Comparison of ENCODE assay signal across 12 cellular contexts in the genomic region with DNA sequence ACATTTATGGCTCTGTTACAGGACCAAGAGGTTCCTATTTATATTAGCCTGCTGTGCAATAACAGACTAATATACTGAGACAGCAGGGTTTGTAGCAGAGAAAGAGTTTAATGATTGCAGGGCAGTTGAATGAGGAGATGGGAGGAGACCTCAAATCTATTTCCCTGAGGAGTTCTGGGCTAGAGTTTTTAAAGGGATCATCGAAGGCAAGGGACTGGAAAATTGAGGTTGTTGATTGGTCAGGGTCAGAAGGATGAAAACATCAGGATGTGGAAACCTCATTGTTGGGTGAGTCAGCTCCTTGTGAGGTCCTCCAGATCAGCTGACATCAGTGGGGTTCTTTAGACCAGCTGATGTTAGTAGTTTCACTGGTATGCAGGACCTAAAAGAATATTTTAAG.
DNase-seq lines count a peak whose midpoint lies in the region; ATAC-seq and TF ChIP-seq lines count a peak whose summit lies in the region.
"Had no signal": no experiment of that assay in that cellular context is flagged by ENCODE, and none has a peak within 500 bp of the region (broad histone marks: within the 10 kb centered on the region; RNA-seq: fewer than 3 reads in every experiment).

No MANE protein-coding gene starts in this region.

- no peaks in the 10 kb centered on the region for H3K27me3 ChIP-seq in SJCRH30
- H3K27me3 ChIP-seq: gastrocnemius medialis had no signal

- H3K27ac ChIP-seq in SJCRH30: no peak overlapping the region
- H3K27ac ChIP-seq: gastrocnemius medialis had no signal

- H3K36me3 ChIP-seq in SJCRH30: no peaks in the 10 kb centered on the region
- H3K36me3 ChIP-seq: gastrocnemius medialis had no signal

- H3K9me3 ChIP-seq in SJCRH30 (replicated peaks): peaks cover 9% of the 10 kb centered on the region; the same call in 1 of the 2 replicates
- H3K9me3 ChIP-seq: gastrocnemius medialis had no signal

- H3K4me1 ChIP-seq in SJCRH30: peaks cover 5% of the 10 kb centered on the region; the same call in 1 of the 2 replicates
- H3K4me1 ChIP-seq: gastrocnemius medialis had no signal

- DNase-seq in GM04504 (ENCODE audit: low read depth) (peak; percentile 49), SJCRH30 (peak; percentile 15 to 34), fibroblast of mammary gland (ENCODE audit: low read depth) (peak; percentile 94), skeletal muscle cell (ENCODE audit: low read depth) (peak; percentile 92), T-helper 1 cell (no peak), GM10266 (ENCODE audit: extremely low spot score) (no peak)
- DNase-seq: activated naive CD4-positive, alpha-beta T cell treated with anti-CD3 and anti-CD28 coated beads, Interleukin-2, amount 10 ng/mL, durations not matched to agents 7 days and 5 days; gastrocnemius medialis; natural killer cell; substantia nigra had no signal

- H3K4me3 ChIP-seq in SJCRH30: no peak overlapping the region
- no peak overlapping the region for H3K4me3 ChIP-seq in fibroblast of mammary gland (ENCODE audit: control insufficient read depth, low read depth, low read length)
- no peak overlapping the region for H3K4me3 ChIP-seq in skeletal muscle cell (ENCODE audit: low read depth, low read length)
- H3K4me3 ChIP-seq: gastrocnemius medialis had no signal

- no peak for TF ChIP-seq CTCF in fibroblast of mammary gland (conservative IDR thresholded peaks at IDR 0.05; ENCODE audit: control insufficient read depth, insufficient read depth, low read depth, low read length)
- no peak for TF ChIP-seq CTCF in GM10266 (IDR thresholded peaks at IDR 0.05; ENCODE audit: control insufficient read depth, insufficient read depth, low read depth, missing control alignments)

- no peak for ATAC-seq in HG02759 (IDR thresholded peaks at IDR 0.05; ENCODE audit: unreplicated experiment)
- ATAC-seq: gastrocnemius medialis, natural killer cell, sciatic nerve had no signal

Comparison
In these comparisons a context has a peak if more than half of its experiments do, and no peak if none do; other contexts are left out.
1. DNase-seq: peak in GM04504 (single experiment), SJCRH30 (2 of 2), fibroblast of mammary gland (single experiment) and skeletal muscle cell (single experiment); none in T-helper 1 cell (0 of 5) and GM10266 (single experiment).